1 cellular context compared by ENCODE assay signal in the genomic region with DNA sequence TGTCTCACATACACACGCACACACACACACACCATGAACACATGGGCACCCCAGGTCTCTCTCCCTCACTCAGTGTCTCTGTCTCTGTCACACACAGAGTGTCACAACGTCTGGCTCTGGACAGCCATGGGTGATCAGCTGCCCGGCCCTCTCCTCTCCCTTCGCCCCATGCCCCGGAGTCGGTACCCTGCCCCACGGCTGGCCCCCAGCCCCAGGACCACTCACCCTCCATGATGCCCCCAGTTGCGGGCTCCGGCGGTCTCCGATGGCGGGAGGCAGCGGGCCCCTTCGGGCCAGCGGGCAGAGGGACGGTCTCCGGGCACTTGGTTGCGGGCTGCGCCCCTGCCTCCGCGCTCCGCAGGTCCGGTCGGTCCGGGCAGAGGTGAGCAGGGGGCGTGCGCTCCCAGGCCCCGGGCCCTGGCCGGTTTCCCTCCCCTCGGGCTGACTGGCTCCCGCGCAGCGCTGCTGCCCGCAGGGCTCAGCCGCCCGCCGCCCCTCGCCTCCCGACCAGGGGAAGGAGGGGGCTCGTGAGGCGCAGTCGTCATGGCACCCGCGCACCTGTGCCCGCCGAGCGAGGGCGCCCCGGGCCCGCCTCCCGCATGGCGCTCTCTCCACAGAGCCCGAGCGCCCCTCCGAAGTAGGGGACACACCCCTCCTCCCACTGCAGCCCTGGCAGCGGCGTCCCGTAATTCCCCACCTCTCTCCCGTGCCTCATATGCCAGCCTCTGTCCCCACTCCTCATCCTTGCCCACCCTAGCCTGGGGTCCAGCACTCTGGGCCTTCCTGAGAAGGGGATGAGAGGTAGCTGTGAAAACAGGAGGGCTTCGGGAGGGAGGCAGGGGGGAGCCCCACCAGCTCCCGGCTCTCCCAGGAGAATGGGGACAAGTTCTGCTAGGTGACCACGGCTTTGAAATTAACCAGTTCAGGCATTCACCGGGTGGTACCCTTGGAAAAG.
TF ChIP-seq lines count a peak whose summit lies in the region.

A gene with protein sequence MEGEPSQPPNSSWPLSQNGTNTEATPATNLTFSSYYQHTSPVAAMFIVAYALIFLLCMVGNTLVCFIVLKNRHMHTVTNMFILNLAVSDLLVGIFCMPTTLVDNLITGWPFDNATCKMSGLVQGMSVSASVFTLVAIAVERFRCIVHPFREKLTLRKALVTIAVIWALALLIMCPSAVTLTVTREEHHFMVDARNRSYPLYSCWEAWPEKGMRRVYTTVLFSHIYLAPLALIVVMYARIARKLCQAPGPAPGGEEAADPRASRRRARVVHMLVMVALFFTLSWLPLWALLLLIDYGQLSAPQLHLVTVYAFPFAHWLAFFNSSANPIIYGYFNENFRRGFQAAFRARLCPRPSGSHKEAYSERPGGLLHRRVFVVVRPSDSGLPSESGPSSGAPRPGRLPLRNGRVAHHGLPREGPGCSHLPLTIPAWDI (minus strand): TSS at position 560 of the 955 bp plus-strand sequence. CDS start 328 bp downstream, at position 232.

TF ChIP-seq in SK-N-SH treated with all-trans-retinoic acid at 6 μM for 48 hours, 23 proteins besides CTCF, POLR2A, EP300 and RAD21 (continued from another document):
- TF ChIP-seq, protein P1, sequence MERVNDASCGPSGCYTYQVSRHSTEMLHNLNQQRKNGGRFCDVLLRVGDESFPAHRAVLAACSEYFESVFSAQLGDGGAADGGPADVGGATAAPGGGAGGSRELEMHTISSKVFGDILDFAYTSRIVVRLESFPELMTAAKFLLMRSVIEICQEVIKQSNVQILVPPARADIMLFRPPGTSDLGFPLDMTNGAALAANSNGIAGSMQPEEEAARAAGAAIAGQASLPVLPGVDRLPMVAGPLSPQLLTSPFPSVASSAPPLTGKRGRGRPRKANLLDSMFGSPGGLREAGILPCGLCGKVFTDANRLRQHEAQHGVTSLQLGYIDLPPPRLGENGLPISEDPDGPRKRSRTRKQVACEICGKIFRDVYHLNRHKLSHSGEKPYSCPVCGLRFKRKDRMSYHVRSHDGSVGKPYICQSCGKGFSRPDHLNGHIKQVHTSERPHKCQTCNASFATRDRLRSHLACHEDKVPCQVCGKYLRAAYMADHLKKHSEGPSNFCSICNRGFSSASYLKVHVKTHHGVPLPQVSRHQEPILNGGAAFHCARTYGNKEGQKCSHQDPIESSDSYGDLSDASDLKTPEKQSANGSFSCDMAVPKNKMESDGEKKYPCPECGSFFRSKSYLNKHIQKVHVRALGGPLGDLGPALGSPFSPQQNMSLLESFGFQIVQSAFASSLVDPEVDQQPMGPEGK (CRISPR knock-in tag; IDR thresholded peaks at IDR 0.05; ENCODE audit: borderline replicate concordance), result no peak
- TF ChIP-seq ZFP3 (CRISPR knock-in tag; IDR thresholded peaks at IDR 0.05), result no peak
